ENCODE assay signal across 9 cellular contexts in genomic region chr1:20376880-20377494, GRCh38.
DNase-seq lines count a peak whose midpoint lies in the region; ATAC-seq and TF ChIP-seq lines count a peak whose summit lies in the region.
"Had no signal": no experiment of that assay in that cellular context is flagged by ENCODE, and none has a peak within 500 bp of the region (broad histone marks: within the 10 kb centered on the region; RNA-seq: fewer than 3 reads in every experiment).

No MANE protein-coding gene starts in this region.

- H3K4me1 Mint-ChIP-seq in activated CD4-positive, alpha-beta T cell treated with anti-CD3 and anti-CD28 coated beads, Interleukin-2, amount 10 ng/mL, durations not matched to agents 24 days and 14 days = peaks cover 3% of the 10 kb centered on the region

- intact Hi-C loops in activated CD4-positive, alpha-beta T cell treated with anti-CD3 and anti-CD28 coated beads, Interleukin-2, amount 10 ng/mL, durations not matched to agents 24 days and 14 days (cut with micrococcal nuclease) = loop anchor here (1.0 to 10.0 kb wide), 2 partner anchors 116 to 162 kb away; no protein-coding TSS in a partner anchor

- ATAC-seq in GM21723 (IDR thresholded peaks at IDR 0.05; ENCODE audit: unreplicated experiment) = no peak

- no peak overlapping the region for H3K27ac ChIP-seq in coronary artery

- H3K27ac Mint-ChIP-seq in activated CD4-positive, alpha-beta T cell treated with anti-CD3 and anti-CD28 coated beads, Interleukin-2, amount 10 ng/mL, durations not matched to agents 24 days and 14 days = no peak overlapping the region
- H3K27ac Mint-ChIP-seq: activated naive CD8-positive, alpha-beta T cell had no signal

- DNase-seq in GM12864 (ENCODE audit: low read depth) = no peak
- peak; percentile 58 for DNase-seq in NCI-H1092 treated with DMSO at 0.1 percent for 48 hours (lab: John Stamatoyannopoulos, UW)
- DNase-seq in activated CD4-positive, alpha-beta T cell treated with anti-CD3 and anti-CD28 coated beads, Interleukin-2, amount 10 ng/mL, durations not matched to agents 24 days and 14 days = peak; percentile 87
- DNase-seq in coronary artery (ENCODE audit: low spot score) = no peak
- peak; percentile 47 for DNase-seq in medulla oblongata (ENCODE audit: extremely low spot score)
- DNase-seq in stimulated activated CD8-positive, alpha-beta memory T cell treated with anti-CD3 and anti-CD28 coated beads, Interleukin-7, amount 100 ng/mL, for 24 hours (ENCODE audit: low read depth) = peak; percentile 56
- DNase-seq in NCI-H446 treated with DMSO at 0.1 percent for 48 hours (lab: John Stamatoyannopoulos, UW) = no peak

- no peaks in the 10 kb centered on the region for H3K36me3 Mint-ChIP-seq in activated CD4-positive, alpha-beta T cell treated with anti-CD3 and anti-CD28 coated beads, Interleukin-2, amount 10 ng/mL, durations not matched to agents 24 days and 14 days (ENCODE audit: low read depth)
- H3K36me3 Mint-ChIP-seq: activated naive CD8-positive, alpha-beta T cell had no signal

- no peaks in the 10 kb centered on the region for H3K9me3 Mint-ChIP-seq in activated CD4-positive, alpha-beta T cell treated with anti-CD3 and anti-CD28 coated beads, Interleukin-2, amount 10 ng/mL, durations not matched to agents 24 days and 14 days

- H3K27me3 Mint-ChIP-seq in activated CD4-positive, alpha-beta T cell treated with anti-CD3 and anti-CD28 coated beads, Interleukin-2, amount 10 ng/mL, durations not matched to agents 24 days and 14 days = peaks cover 18% of the 10 kb centered on the region

- TF ChIP-seq CTCF in GM12864 (IDR thresholded peaks at IDR 0.05; ENCODE audit: low read depth, low read length, missing control alignments) (peak; percentile 92), coronary artery (IDR thresholded peaks at IDR 0.05) (peak; percentile 39)

- no peak overlapping the region for H3K4me3 ChIP-seq in GM12864 (ENCODE audit: low read depth, low read length)
- no peak overlapping the region for H3K4me3 ChIP-seq in coronary artery

- H3K4me3 Mint-ChIP-seq in activated CD4-positive, alpha-beta T cell treated with anti-CD3 and anti-CD28 coated beads, Interleukin-2, amount 10 ng/mL, durations not matched to agents 24 days and 14 days = no peak overlapping the region
- H3K4me3 Mint-ChIP-seq: activated naive CD8-positive, alpha-beta T cell had no signal

Comparison
In these comparisons a context has a peak if more than half of its experiments do, and no peak if none do; other contexts are left out.
1. DNase-seq: peak in NCI-H1092 treated with DMSO at 0.1 percent for 48 hours (single experiment), activated CD4-positive, alpha-beta T cell treated with anti-CD3 and anti-CD28 coated beads, Interleukin-2, amount 10 ng/mL, durations not matched to agents 24 days and 14 days (single experiment), medulla oblongata (single experiment) and stimulated activated CD8-positive, alpha-beta memory T cell treated with anti-CD3 and anti-CD28 coated beads, Interleukin-7, amount 100 ng/mL, for 24 hours (single experiment); none in GM12864 (single experiment), coronary artery (single experiment) and NCI-H446 treated with DMSO at 0.1 percent for 48 hours (single experiment).